ENCODE assay signal across 8 cellular contexts in the genomic region with DNA sequence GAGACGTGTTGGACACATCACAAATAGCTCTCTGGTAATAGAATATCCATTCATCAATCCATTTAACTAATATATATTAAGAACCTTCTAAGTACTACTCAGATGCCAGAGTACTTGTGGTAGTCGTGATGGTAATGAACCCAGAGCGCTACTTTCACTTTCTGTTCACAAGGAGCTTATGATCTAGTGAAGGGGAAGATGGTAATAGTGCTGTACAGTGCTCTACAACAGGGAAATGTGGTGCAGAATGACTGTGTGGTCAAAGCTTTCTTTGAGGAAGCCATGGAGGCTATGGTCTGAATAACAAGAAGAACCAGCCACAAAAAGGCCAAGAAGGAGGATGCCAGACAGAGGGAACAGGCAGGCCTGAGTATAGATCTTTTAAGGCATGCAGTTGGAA.
DNase-seq lines count a peak whose midpoint lies in the region; ATAC-seq and TF ChIP-seq lines count a peak whose summit lies in the region.

No MANE protein-coding gene starts in this region.

- H3K27me3 ChIP-seq in CD4-positive, alpha-beta T cell (ENCODE audit: control insufficient read depth, insufficient read depth, low read length), result no peaks in the 10 kb centered on the region
- no peaks in the 10 kb centered on the region for H3K27me3 ChIP-seq in esophagus muscularis mucosa

- H3K27ac Mint-ChIP-seq in CD4-positive, alpha-beta T cell, result no peak overlapping the region
- H3K27ac Mint-ChIP-seq in activated T-helper 17 cell treated with anti-CD3 and anti-CD28 coated beads, Interleukin-2, amount 50 U/mL, for 72 hours, result no peak overlapping the region
- H3K27ac Mint-ChIP-seq in naive thymus-derived CD8-positive, alpha-beta T cell, result peak overlapping the region in 3 of 10 donors; percentile 69 to 95 (median 77)

- no peak for TF ChIP-seq POLR2A in esophagus muscularis mucosa (IDR thresholded peaks at IDR 0.05; ENCODE audit: low read depth)

- no peaks in the 10 kb centered on the region for H3K36me3 ChIP-seq in esophagus muscularis mucosa

- peak overlapping the region; percentile 76 for H3K4me3 Mint-ChIP-seq in CD4-positive, alpha-beta T cell
- no peak overlapping the region for H3K4me3 Mint-ChIP-seq in activated T-helper 17 cell treated with anti-CD3 and anti-CD28 coated beads, Interleukin-2, amount 50 U/mL, for 72 hours
- peak overlapping the region in 6 of 10 donors; percentile 36 to 82 (median 68) for H3K4me3 Mint-ChIP-seq in naive thymus-derived CD8-positive, alpha-beta T cell

- peak in 1 of 10 experiments; percentile 9 for DNase-seq in CD4-positive, alpha-beta T cell
- peak in 4 of 10 donors; percentile 10 to 44 (median 30) for DNase-seq in naive thymus-derived CD8-positive, alpha-beta T cell
- DNase-seq in NCI-H510A (lab: John Stamatoyannopoulos, UW) (no peak), NCI-H446 (lab: John Stamatoyannopoulos, UW) (no peak), esophagus muscularis mucosa (ENCODE audit: extremely low spot score) (no peak)

- H3K4me3 ChIP-seq in esophagus muscularis mucosa, result no peak overlapping the region

- no peaks in the 10 kb centered on the region for H3K9me3 Mint-ChIP-seq in CD4-positive, alpha-beta T cell
- no peaks in the 10 kb centered on the region for H3K9me3 Mint-ChIP-seq in activated T-helper 17 cell treated with anti-CD3 and anti-CD28 coated beads, Interleukin-2, amount 50 U/mL, for 72 hours
- peaks cover 0 to under 1% (median 0%) of the 10 kb centered on the region in 9 donors for H3K9me3 Mint-ChIP-seq in naive thymus-derived CD8-positive, alpha-beta T cell

- no peak overlapping the region for H3K27ac ChIP-seq in CD4-positive, alpha-beta T cell (ENCODE audit: low read depth, low read length)
- H3K27ac ChIP-seq in esophagus muscularis mucosa (replicated peaks in 1 of 4), result no peak overlapping the region

- no peaks in the 10 kb centered on the region for H3K36me3 Mint-ChIP-seq in CD4-positive, alpha-beta T cell (ENCODE audit: low read depth)
- H3K36me3 Mint-ChIP-seq in activated T-helper 17 cell treated with anti-CD3 and anti-CD28 coated beads, Interleukin-2, amount 50 U/mL, for 72 hours (ENCODE audit: low read depth), result no peaks in the 10 kb centered on the region
- peaks cover 0 to 5% (median 0%) of the 10 kb centered on the region in 3 donors for H3K36me3 Mint-ChIP-seq in naive thymus-derived CD8-positive, alpha-beta T cell

- peak; percentile 81 for ATAC-seq in CD4-positive, alpha-beta T cell (ENCODE audit: poor library complexity)
- ATAC-seq in GM19455 (IDR thresholded peaks at IDR 0.05; ENCODE audit: unreplicated experiment) (peak; percentile 70), HG03520 (IDR thresholded peaks at IDR 0.05; ENCODE audit: unreplicated experiment) (peak; percentile 71)
- ATAC-seq in activated T-helper 17 cell treated with anti-CD3 and anti-CD28 coated beads, Interleukin-2, amount 50 U/mL, for 72 hours (replicated peaks), result peak; percentile 87
- ATAC-seq in naive thymus-derived CD8-positive, alpha-beta T cell, result peak; percentile 80 to 83

- CTCF ChIA-PET in CD4-positive, alpha-beta T cell (lab: Charles Lee), result interaction anchor here (0.8 to 5.7 kb wide), 5 partner anchors 12 to 52 kb away, joined by 3 to 117 read pairs (median 3); no protein-coding TSS in a partner anchor

- no peaks in the 10 kb centered on the region for H3K27me3 Mint-ChIP-seq in CD4-positive, alpha-beta T cell
- H3K27me3 Mint-ChIP-seq in activated T-helper 17 cell treated with anti-CD3 and anti-CD28 coated beads, Interleukin-2, amount 50 U/mL, for 72 hours, result no peaks in the 10 kb centered on the region
- H3K27me3 Mint-ChIP-seq in naive thymus-derived CD8-positive, alpha-beta T cell, result no peaks in the 10 kb centered on the region

- WGBS in esophagus muscularis mucosa, result 86% methylated on average over 3 of the region's 3 CpGs

- H3K4me1 Mint-ChIP-seq in CD4-positive, alpha-beta T cell (ENCODE audit: low read depth), result peaks cover 11% of the 10 kb centered on the region
- H3K4me1 Mint-ChIP-seq in activated T-helper 17 cell treated with anti-CD3 and anti-CD28 coated beads, Interleukin-2, amount 50 U/mL, for 72 hours, result peaks cover 6% of the 10 kb centered on the region
- peaks cover 4 to 26% (median 9%) of the 10 kb centered on the region in 4 donors for H3K4me1 Mint-ChIP-seq in naive thymus-derived CD8-positive, alpha-beta T cell

- no peak for TF ChIP-seq EP300 in esophagus muscularis mucosa (IDR thresholded peaks at IDR 0.05)

- POLR2A ChIA-PET in CD4-positive, alpha-beta T cell (lab: Charles Lee), result interaction anchor here (1.0 to 5.9 kb wide), 8 partner anchors 13 to 349 kb away, joined by 3 to 130 read pairs (median 10); no protein-coding TSS in a partner anchor
- POLR2A ChIA-PET in naive thymus-derived CD8-positive, alpha-beta T cell (lab: Charles Lee), result interaction anchor here (0.6 to 2.8 kb wide), 15 partner anchors 9 to 376 kb away, joined by 3 to 36 read pairs (median 4); no protein-coding TSS in a partner anchor

- no peaks in the 10 kb centered on the region for H3K9me3 ChIP-seq in CD4-positive, alpha-beta T cell (ENCODE audit: control insufficient read depth, low read length)
- peaks cover 0 to 1% (median 0%) of the 10 kb centered on the region in 4 donors for H3K9me3 ChIP-seq in esophagus muscularis mucosa

- TF ChIP-seq CTCF in CD4-positive, alpha-beta T cell (IDR thresholded peaks at IDR 0.05), result no peak
- no peak for TF ChIP-seq CTCF in esophagus muscularis mucosa (IDR thresholded peaks at IDR 0.05)

- intact Hi-C loops in CD4-positive, alpha-beta T cell (cut with DNase I, micrococcal nuclease), result loop anchor here (1.0 to 10.0 kb wide), 2 partner anchors 12 to 250 kb away; a partner anchor contains a TSS
- intact Hi-C loops in esophagus muscularis mucosa (cut with DNase I), result no loop called here

- H3K4me1 ChIP-seq in esophagus muscularis mucosa, result no peaks in the 10 kb centered on the region
